ENCODE assay signal across 19 cellular contexts in the genomic region with DNA sequence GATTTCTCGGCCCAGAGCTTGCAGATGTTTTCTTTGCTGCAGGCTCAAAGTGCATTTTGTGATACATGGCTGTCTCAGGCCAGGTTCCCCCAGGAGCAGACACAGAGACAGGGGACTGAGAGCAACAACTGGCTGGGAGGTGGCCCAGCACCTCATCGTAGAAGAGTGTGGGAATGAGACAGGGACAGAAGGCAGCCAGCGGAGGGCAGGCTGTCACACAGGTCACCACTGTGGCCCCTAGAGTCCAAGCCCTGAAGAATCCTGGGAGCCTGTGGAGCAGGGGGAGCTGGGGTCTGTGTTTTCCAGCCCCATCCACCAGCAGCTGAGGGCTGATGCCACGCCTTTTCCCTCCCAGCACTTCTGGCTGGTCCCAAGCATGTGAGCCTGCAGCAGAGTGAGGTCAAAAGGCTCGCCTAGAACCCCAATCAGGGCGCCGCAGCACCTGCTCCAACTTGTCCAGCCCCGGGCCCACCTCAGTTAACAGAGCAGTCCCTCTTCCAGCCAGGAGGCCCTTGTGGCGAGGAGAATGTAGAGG.
DNase-seq lines count a peak whose midpoint lies in the region; ATAC-seq, FAIRE-seq and TF ChIP-seq lines count a peak whose summit lies in the region.
"Had no signal": no experiment of that assay in that cellular context is flagged by ENCODE, and none has a peak within 500 bp of the region (broad histone marks: within the 10 kb centered on the region; RNA-seq: fewer than 3 reads in every experiment).

No MANE protein-coding gene starts in this region.

- H3K4me3 ChIP-seq in mammary epithelial cell (replicated peaks in 1 of 3; ENCODE audit: insufficient read depth in 1 of 3, low read depth in 2 of 3, low read length in 3 of 3) (no peak overlapping the region), breast epithelium (no peak overlapping the region)
- H3K4me3 ChIP-seq: SK-N-MC had no signal

- no peaks in the 10 kb centered on the region for H4K20me1 ChIP-seq in mammary epithelial cell (ENCODE audit: insufficient read depth, low read length)

- intact Hi-C loops in mammary epithelial cell (cut with micrococcal nuclease) = no loop called here
- intact Hi-C loops in breast epithelium (cut with DNase I; ENCODE audit: low total_unique reads) = no loop called here

- TF ChIP-seq POLR2A in breast epithelium (IDR thresholded peaks at IDR 0.05) = no peak

- no peaks in the 10 kb centered on the region for H3K79me2 ChIP-seq in mammary epithelial cell (ENCODE audit: insufficient read depth, low read length)

- H3K9me3 ChIP-seq in mammary epithelial cell (replicated peaks; ENCODE audit: insufficient read depth, low read length) (no peaks in the 10 kb centered on the region), breast epithelium (no peaks in the 10 kb centered on the region)

- CTCF ChIA-PET in mammary epithelial cell (lab: Charles Lee; ENCODE audit: low non-redundant PET) = no interaction called here

- TF ChIP-seq CTCF in mammary epithelial cell (conservative IDR thresholded peaks at IDR 0.05 in 1 of 2, IDR thresholded peaks at IDR 0.05 in 1 of 2; ENCODE audit: extremely low read depth in 1 of 2, insufficient read depth in 1 of 2, low read depth in 1 of 2, low read length in 2 of 2) = no peak
- no peak for TF ChIP-seq CTCF in breast epithelium (IDR thresholded peaks at IDR 0.05)

- H3K27ac ChIP-seq in mammary epithelial cell (ENCODE audit: insufficient read depth, low read depth, low read length) = no peak overlapping the region
- H3K27ac ChIP-seq in breast epithelium = no peak overlapping the region
- H3K27ac ChIP-seq: SK-N-MC had no signal

- no peak overlapping the region for H3K9ac ChIP-seq in mammary epithelial cell (ENCODE audit: insufficient read depth, low read length)

- H2AFZ ChIP-seq in mammary epithelial cell (ENCODE audit: low read depth, low read length) = peak overlapping the region; percentile 78

- dilution Hi-C loops in mammary epithelial cell (cut with HindIII; ENCODE audit: low sequenced_read_pairs) = no loop called here

- WGBS in mammary epithelial cell (ENCODE audit: low coverage, missing lambda C conversion rate) = 45% methylated on average over 7 of the region's 9 CpGs

- DNase-seq in mammary epithelial cell = no peak
- no peak for DNase-seq in breast epithelium (ENCODE audit: low spot score in 2 of 2)
- DNase-seq in SW480 (ENCODE audit: low spot score) = peak; percentile 16
- DNase-seq in iPS-NIHi7 (ENCODE audit: extremely low spot score) = peak; percentile 34
- DNase-seq in urothelium cell line (ENCODE audit: low spot score) = no peak
- DNase-seq in GF-D8 (lab: John Stamatoyannopoulos, UW) = no peak
- no peak for DNase-seq in GDM1 (lab: John Stamatoyannopoulos, UW)
- DNase-seq: CD8-positive, alpha-beta memory T cell; DMS79 treated with DMSO at 0.1 percent for 48 hours; H7; NCI-H1417; NCI-H187 treated with DMSO at 0.1 percent for 48 hours; NCI-H69 had no signal

- no TSS peak for BruUV-seq in mammary epithelial cell (replicated peaks; lab: Mats Ljungman, UMichigan)

- in situ Hi-C loops in mammary epithelial cell (cut with MboI; ENCODE audit: low sequenced_read_pairs in 2 of 2) = no loop called here

- ATAC-seq in HG02970 (IDR thresholded peaks at IDR 0.05; ENCODE audit: low FRiP score, unreplicated experiment) = no peak
- ATAC-seq: Panc1, Right ventricle myocardium inferior had no signal

- H3K4me1 ChIP-seq in mammary epithelial cell (ENCODE audit: insufficient read depth, low read length) (peaks cover 14% of the 10 kb centered on the region), breast epithelium (no peaks in the 10 kb centered on the region)

- H3K36me3 ChIP-seq in mammary epithelial cell (ENCODE audit: insufficient read depth, low read length) = no peaks in the 10 kb centered on the region
- H3K36me3 ChIP-seq in breast epithelium = no peaks in the 10 kb centered on the region

- no peak for FAIRE-seq in urothelium cell line (lab: Jason Lieb, UNC)
- FAIRE-seq: D721Med, HTR-8/SVneo had no signal

- no peak overlapping the region for H3K4me2 ChIP-seq in mammary epithelial cell (ENCODE audit: insufficient read depth, low read depth, low read length)

- H3K27me3 ChIP-seq in mammary epithelial cell (ENCODE audit: insufficient read depth, low read length) = no peaks in the 10 kb centered on the region
- H3K27me3 ChIP-seq in breast epithelium = peaks cover 0 to 3% of the 10 kb centered on the region in 2 donors

Comparison
In these comparisons a context has a peak if more than half of its experiments do, and no peak if none do; other contexts are left out.
1. DNase-seq: peak in SW480 (single experiment) and iPS-NIHi7 (single experiment); none in mammary epithelial cell (single experiment), breast epithelium (0 of 2), urothelium cell line (single experiment), GF-D8 (single experiment) and GDM1 (single experiment).